ENCODE assay signal across 18 cellular contexts in the genomic region with DNA sequence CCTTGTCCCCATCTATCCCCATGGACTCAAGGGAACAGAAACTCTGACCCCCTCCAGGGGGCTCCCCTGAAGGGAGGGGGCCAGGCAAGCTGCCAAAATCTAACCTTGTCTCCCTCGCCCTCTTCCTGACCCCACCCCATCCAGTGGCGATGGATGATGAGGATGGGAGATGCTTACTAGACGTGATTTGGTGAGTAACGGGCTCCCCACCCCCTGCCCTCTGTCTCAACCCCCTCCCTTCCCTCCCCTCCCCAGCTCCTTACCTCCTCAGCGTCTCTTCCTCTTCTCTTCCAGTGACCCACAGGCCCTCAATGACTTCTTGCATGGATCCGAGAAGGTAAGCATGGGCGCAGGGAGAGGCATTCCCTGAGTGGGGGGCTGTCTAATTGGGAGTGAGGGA. TPM values are rescaled to one million over a fixed set of nuclear protein-coding genes. Genes with fewer than 3 reads are reported as not detected.
DNase-seq lines count a peak whose midpoint lies in the region; ATAC-seq and TF ChIP-seq lines count a peak whose summit lies in the region.
"Had no signal": no experiment of that assay in that cellular context is flagged by ENCODE, and none has a peak within 500 bp of the region (broad histone marks: within the 10 kb centered on the region; RNA-seq: fewer than 3 reads in every experiment).

No MANE protein-coding gene starts in this region.

- H3K4me3 Mint-ChIP-seq in activated naive CD8-positive, alpha-beta T cell, result no peak overlapping the region
- no peak overlapping the region for H3K4me3 Mint-ChIP-seq in activated naive CD8-positive, alpha-beta T cell treated with anti-CD3 and anti-CD28 coated beads, Interleukin-2, amount 50 U/mL, for 24 hours
- no peak overlapping the region for H3K4me3 Mint-ChIP-seq in activated T-helper 17 cell treated with anti-CD3 and anti-CD28 coated beads, Interleukin-2, amount 50 U/mL, for 72 hours
- H3K4me3 Mint-ChIP-seq in stimulated activated naive B cell treated with anti-CD40 and anti-IgM and Interleukin-4, amounts not matched to agents 10 μg/mL and 1 μg/mL and 100 μg/mL, for 72 hours, result no peak overlapping the region
- no peak overlapping the region for H3K4me3 Mint-ChIP-seq in activated CD8-positive, alpha-beta memory T cell treated with anti-CD3 and anti-CD28 coated beads, Interleukin-2, amount 10 ng/mL, durations not matched to agents 7 days and 5 days
- H3K4me3 Mint-ChIP-seq: CD14-positive monocyte; CD4-positive, alpha-beta memory T cell had no signal

- H3K4me1 Mint-ChIP-seq in activated naive CD8-positive, alpha-beta T cell (ENCODE audit: low read depth), result no peaks in the 10 kb centered on the region
- no peaks in the 10 kb centered on the region for H3K4me1 Mint-ChIP-seq in activated naive CD8-positive, alpha-beta T cell treated with anti-CD3 and anti-CD28 coated beads, Interleukin-2, amount 50 U/mL, for 24 hours
- H3K4me1 Mint-ChIP-seq in activated T-helper 17 cell treated with anti-CD3 and anti-CD28 coated beads, Interleukin-2, amount 50 U/mL, for 72 hours, result peaks cover 13% of the 10 kb centered on the region
- H3K4me1 Mint-ChIP-seq in stimulated activated naive B cell treated with anti-CD40 and anti-IgM and Interleukin-4, amounts not matched to agents 10 μg/mL and 1 μg/mL and 100 μg/mL, for 72 hours, result peaks cover 0 to 6% of the 10 kb centered on the region in 2 donors
- H3K4me1 Mint-ChIP-seq in activated CD8-positive, alpha-beta memory T cell treated with anti-CD3 and anti-CD28 coated beads, Interleukin-2, amount 10 ng/mL, durations not matched to agents 7 days and 5 days, result no peaks in the 10 kb centered on the region
- H3K4me1 Mint-ChIP-seq: CD14-positive monocyte had no signal

- H3K36me3 ChIP-seq in osteoblast (ENCODE audit: insufficient read depth, low read length), result peaks cover 31% of the 10 kb centered on the region

- H3K36me3 Mint-ChIP-seq in activated naive CD8-positive, alpha-beta T cell, result peaks cover 2% of the 10 kb centered on the region
- peaks cover 6% of the 10 kb centered on the region for H3K36me3 Mint-ChIP-seq in activated naive CD8-positive, alpha-beta T cell treated with anti-CD3 and anti-CD28 coated beads, Interleukin-2, amount 50 U/mL, for 24 hours (ENCODE audit: low read depth)
- peaks cover 43% of the 10 kb centered on the region for H3K36me3 Mint-ChIP-seq in activated T-helper 17 cell treated with anti-CD3 and anti-CD28 coated beads, Interleukin-2, amount 50 U/mL, for 72 hours (ENCODE audit: low read depth)
- peaks cover 25 to 62% of the 10 kb centered on the region in 2 donors for H3K36me3 Mint-ChIP-seq in stimulated activated naive B cell treated with anti-CD40 and anti-IgM and Interleukin-4, amounts not matched to agents 10 μg/mL and 1 μg/mL and 100 μg/mL, for 72 hours
- H3K36me3 Mint-ChIP-seq in activated CD8-positive, alpha-beta memory T cell treated with anti-CD3 and anti-CD28 coated beads, Interleukin-2, amount 10 ng/mL, durations not matched to agents 7 days and 5 days, result peaks cover 10% of the 10 kb centered on the region

- ATAC-seq in activated naive CD8-positive, alpha-beta T cell treated with anti-CD3 and anti-CD28 coated beads, Interleukin-2, amount 50 U/mL, for 24 hours, result no peak
- ATAC-seq in activated T-helper 17 cell treated with anti-CD3 and anti-CD28 coated beads, Interleukin-2, amount 50 U/mL, for 72 hours (replicated peaks), result no peak
- ATAC-seq in stimulated activated naive B cell treated with anti-CD40 and anti-IgM and Interleukin-4, amounts not matched to agents 10 μg/mL and 1 μg/mL and 100 μg/mL, for 72 hours (replicated peaks), result no peak
- ATAC-seq in GM21360 (IDR thresholded peaks at IDR 0.05; ENCODE audit: unreplicated experiment), result no peak
- no peak for ATAC-seq in HG03520 (IDR thresholded peaks at IDR 0.05; ENCODE audit: unreplicated experiment)
- ATAC-seq in activated CD8-positive, alpha-beta memory T cell treated with anti-CD3 and anti-CD28 coated beads, Interleukin-2, amount 10 ng/mL, durations not matched to agents 7 days and 5 days, result no peak

- H3K27ac Mint-ChIP-seq in activated naive CD8-positive, alpha-beta T cell, result peak overlapping the region; percentile 81
- no peak overlapping the region for H3K27ac Mint-ChIP-seq in activated naive CD8-positive, alpha-beta T cell treated with anti-CD3 and anti-CD28 coated beads, Interleukin-2, amount 50 U/mL, for 24 hours
- peak overlapping the region; percentile 66 for H3K27ac Mint-ChIP-seq in activated T-helper 17 cell treated with anti-CD3 and anti-CD28 coated beads, Interleukin-2, amount 50 U/mL, for 72 hours
- peak overlapping the region; percentile 75 for H3K27ac Mint-ChIP-seq in stimulated activated naive B cell treated with anti-CD40 and anti-IgM and Interleukin-4, amounts not matched to agents 10 μg/mL and 1 μg/mL and 100 μg/mL, for 72 hours
- no peak overlapping the region for H3K27ac Mint-ChIP-seq in activated CD8-positive, alpha-beta memory T cell treated with anti-CD3 and anti-CD28 coated beads, Interleukin-2, amount 10 ng/mL, durations not matched to agents 7 days and 5 days

- no peak overlapping the region for H3K4me3 ChIP-seq in osteoblast (ENCODE audit: insufficient read depth, low read length)
- H3K4me3 ChIP-seq: BLaER1, GM23248 had no signal

- H3K4me1 ChIP-seq in osteoblast (ENCODE audit: insufficient read depth, low read length), result no peaks in the 10 kb centered on the region

- CTCF ChIA-PET in activated CD8-positive, alpha-beta memory T cell treated with anti-CD3 and anti-CD28 coated beads, Interleukin-2, amount 10 ng/mL, durations not matched to agents 7 days and 5 days (lab: Charles Lee), result no interaction called here

- TF ChIP-seq CTCF in osteoblast (IDR thresholded peaks at IDR 0.05; ENCODE audit: extremely low read depth, low read depth, low read length), result no peak

- no peak overlapping the region for H2AFZ ChIP-seq in osteoblast (ENCODE audit: low read length)
- H2AFZ ChIP-seq: GM23248 had no signal

- H3K79me2 ChIP-seq in osteoblast (ENCODE audit: insufficient read depth, low read length), result peaks cover 35% of the 10 kb centered on the region

- no peaks in the 10 kb centered on the region for H3K27me3 ChIP-seq in osteoblast (ENCODE audit: insufficient read depth, low read length)
- H3K27me3 ChIP-seq: BLaER1 had no signal

- H4K20me1 ChIP-seq in osteoblast (ENCODE audit: insufficient read depth, low read length), result peaks cover 25% of the 10 kb centered on the region

- H3K27me3 Mint-ChIP-seq in activated naive CD8-positive, alpha-beta T cell, result no peaks in the 10 kb centered on the region
- H3K27me3 Mint-ChIP-seq in activated naive CD8-positive, alpha-beta T cell treated with anti-CD3 and anti-CD28 coated beads, Interleukin-2, amount 50 U/mL, for 24 hours, result no peaks in the 10 kb centered on the region
- no peaks in the 10 kb centered on the region for H3K27me3 Mint-ChIP-seq in activated T-helper 17 cell treated with anti-CD3 and anti-CD28 coated beads, Interleukin-2, amount 50 U/mL, for 72 hours
- no peaks in the 10 kb centered on the region for H3K27me3 Mint-ChIP-seq in stimulated activated naive B cell treated with anti-CD40 and anti-IgM and Interleukin-4, amounts not matched to agents 10 μg/mL and 1 μg/mL and 100 μg/mL, for 72 hours
- H3K27me3 Mint-ChIP-seq in activated CD8-positive, alpha-beta memory T cell treated with anti-CD3 and anti-CD28 coated beads, Interleukin-2, amount 10 ng/mL, durations not matched to agents 7 days and 5 days, result no peaks in the 10 kb centered on the region
- H3K27me3 Mint-ChIP-seq: CD4-positive, alpha-beta memory T cell had no signal

- H3K9me3 Mint-ChIP-seq in activated naive CD8-positive, alpha-beta T cell (ENCODE audit: low read depth), result no peaks in the 10 kb centered on the region
- no peaks in the 10 kb centered on the region for H3K9me3 Mint-ChIP-seq in activated naive CD8-positive, alpha-beta T cell treated with anti-CD3 and anti-CD28 coated beads, Interleukin-2, amount 50 U/mL, for 24 hours
- H3K9me3 Mint-ChIP-seq in activated T-helper 17 cell treated with anti-CD3 and anti-CD28 coated beads, Interleukin-2, amount 50 U/mL, for 72 hours, result no peaks in the 10 kb centered on the region
- no peaks in the 10 kb centered on the region for H3K9me3 Mint-ChIP-seq in stimulated activated naive B cell treated with anti-CD40 and anti-IgM and Interleukin-4, amounts not matched to agents 10 μg/mL and 1 μg/mL and 100 μg/mL, for 72 hours
- H3K9me3 Mint-ChIP-seq in activated CD8-positive, alpha-beta memory T cell treated with anti-CD3 and anti-CD28 coated beads, Interleukin-2, amount 10 ng/mL, durations not matched to agents 7 days and 5 days (ENCODE audit: low read depth), result no peaks in the 10 kb centered on the region
- H3K9me3 Mint-ChIP-seq: CD14-positive monocyte; CD4-positive, alpha-beta memory T cell had no signal

- H3K27ac ChIP-seq in osteoblast (ENCODE audit: low read depth, low read length), result no peak overlapping the region
- H3K27ac ChIP-seq: BLaER1, GM23248, HL-60 had no signal

- no peaks in the 10 kb centered on the region for H3K9me3 ChIP-seq in osteoblast (ENCODE audit: low read depth, low read length)
- H3K9me3 ChIP-seq: BLaER1 had no signal

- H3K4me2 ChIP-seq in osteoblast (ENCODE audit: insufficient read depth, low read length), result no peak overlapping the region
- H3K4me2 ChIP-seq: BLaER1 had no signal

- DNase-seq in activated naive CD8-positive, alpha-beta T cell treated with anti-CD3 and anti-CD28 coated beads, Interleukin-2, amount 50 U/mL, for 24 hours, result no peak
- DNase-seq in osteoblast (ENCODE audit: insufficient read length, low spot score, missing footprints), result peak; percentile 54
- no peak for DNase-seq in stimulated activated naive B cell treated with anti-CD40 and anti-IgM and Interleukin-4, amounts not matched to agents 10 μg/mL and 1 μg/mL and 100 μg/mL, for 72 hours
- DNase-seq in activated CD8-positive, alpha-beta memory T cell treated with anti-CD3 and anti-CD28 coated beads, Interleukin-2, amount 10 ng/mL, durations not matched to agents 7 days and 5 days, result no peak
- DNase-seq: 8988T; Calu3; CD4-positive, alpha-beta memory T cell; DMS79 treated with DMSO at 0.1 percent for 48 hours; GF-D8; GM23248; HCEC 1CT had no signal

RNA-seq across cellular contexts. Expression of gene EHD2, which starts 39.8 kb away (rescaled TPM):
- 1 to 10 TPM in 1 of 2 donors, under 1 TPM in 1; 0.35 to 8.2 TPM for total RNA-seq in activated T-helper 17 cell treated with anti-CD3 and anti-CD28 coated beads, Interleukin-2, amount 50 U/mL, for 72 hours
- total RNA-seq in osteoblast, result 136 and 144 TPM in 2 replicates
- total RNA-seq in activated CD8-positive, alpha-beta memory T cell treated with anti-CD3 and anti-CD28 coated beads, Interleukin-2, amount 10 ng/mL, durations not matched to agents 7 days and 5 days, result under 1 TPM in 1 of 2 experiments, not detected in 1; 0.07 TPM
- total RNA-seq: CD4-positive, alpha-beta memory T cell had no signal

Comparison
In these comparisons a context has a peak if more than half of its experiments do, and no peak if none do; other contexts are left out.
1. H3K27ac Mint-ChIP-seq: peak in activated naive CD8-positive, alpha-beta T cell (single experiment), activated T-helper 17 cell treated with anti-CD3 and anti-CD28 coated beads, Interleukin-2, amount 50 U/mL, for 72 hours (single experiment) and stimulated activated naive B cell treated with anti-CD40 and anti-IgM and Interleukin-4, amounts not matched to agents 10 μg/mL and 1 μg/mL and 100 μg/mL, for 72 hours (single experiment); none in activated naive CD8-positive, alpha-beta T cell treated with anti-CD3 and anti-CD28 coated beads, Interleukin-2, amount 50 U/mL, for 24 hours (single experiment) and activated CD8-positive, alpha-beta memory T cell treated with anti-CD3 and anti-CD28 coated beads, Interleukin-2, amount 10 ng/mL, durations not matched to agents 7 days and 5 days (single experiment).
2. RNA of gene EHD2, which starts 39.8 kb away (total RNA-seq): 136 to 144 TPM in osteoblast; 0.35 to 8.2 TPM in activated T-helper 17 cell treated with anti-CD3 and anti-CD28 coated beads, Interleukin-2, amount 50 U/mL, for 72 hours and 0.07 TPM in activated CD8-positive, alpha-beta memory T cell treated with anti-CD3 and anti-CD28 coated beads, Interleukin-2, amount 10 ng/mL, durations not matched to agents 7 days and 5 days; every median in the first group is over 10 times any median in the second.